In genomic region chr11:121596195-121597145, GRCh38 we compare ENCODE assay signal across 13 cellular contexts.
DNase-seq lines count a peak whose midpoint lies in the region; ATAC-seq and TF ChIP-seq lines count a peak whose summit lies in the region.
"Had no signal": no experiment of that assay in that cellular context is flagged by ENCODE, and none has a peak within 500 bp of the region (broad histone marks: within the 10 kb centered on the region; RNA-seq: fewer than 3 reads in every experiment).

No MANE protein-coding gene starts in this region.

- TF ChIP-seq CTCF in Panc1 (IDR thresholded peaks at IDR 0.05) = no peak
- no peak for TF ChIP-seq CTCF in upper lobe of left lung (IDR thresholded peaks at IDR 0.05)
- no peak for TF ChIP-seq CTCF in spleen (IDR thresholded peaks at IDR 0.05 in 8 of 11, conservative IDR thresholded peaks at IDR 0.05 in 3 of 11)

- H3K27me3 Mint-ChIP-seq in activated naive CD4-positive, alpha-beta T cell treated with anti-CD3 and anti-CD28 coated beads for 36 hours (ENCODE audit: low read depth) = no peaks in the 10 kb centered on the region
- H3K27me3 Mint-ChIP-seq: stimulated activated naive CD8-positive, alpha-beta T cell treated with anti-CD3 and anti-CD28 coated beads, Interleukin-15, Interleukin-2, amounts not matched to agents 100 ng/mL and 50 ng/mL, for 24 hours had no signal

- intact Hi-C loops in activated naive CD4-positive, alpha-beta T cell treated with anti-CD3 and anti-CD28 coated beads for 36 hours (cut with micrococcal nuclease) = no loop called here
- intact Hi-C loops in Panc1 (cut with micrococcal nuclease; ENCODE audit: unreplicated experiment) (no loop called here), spleen (cut with DNase I; ENCODE audit: low total_unique reads) (no loop called here)

- CTCF ChIA-PET in activated naive CD4-positive, alpha-beta T cell treated with anti-CD3 and anti-CD28 coated beads for 36 hours (lab: Charles Lee) = no interaction called here
- CTCF ChIA-PET in Panc1 (lab: Charles Lee) = no interaction called here

- ATAC-seq in Panc1 (peak; percentile 61), upper lobe of left lung (ENCODE audit: low FRiP score in 2 of 2) (peak; percentile 21 to 25), GM21576 (IDR thresholded peaks at IDR 0.05; ENCODE audit: unreplicated experiment) (no peak)

- H3K4me3 Mint-ChIP-seq in activated naive CD4-positive, alpha-beta T cell treated with anti-CD3 and anti-CD28 coated beads for 36 hours = no peak overlapping the region
- H3K4me3 Mint-ChIP-seq: stimulated activated naive CD8-positive, alpha-beta T cell treated with anti-CD3 and anti-CD28 coated beads, Interleukin-15, Interleukin-2, amounts not matched to agents 100 ng/mL and 50 ng/mL, for 24 hours had no signal

- H3K36me3 ChIP-seq in Panc1 (ENCODE audit: control insufficient read depth, insufficient read depth, low read length) (no peaks in the 10 kb centered on the region; the same call in 1 of the 2 replicates), upper lobe of left lung (peaks cover 0 to 11% (median 0%) of the 10 kb centered on the region in 4 donors), spleen (peaks cover 0 to 94% (median 55%) of the 10 kb centered on the region in 6 donors)

- in situ Hi-C loops in Panc1 (cut with HindIII; ENCODE audit: low pct_unique_long_range_greater_than_20kb, low sequenced_read_pairs) = no loop called here

- H3K36me3 Mint-ChIP-seq in activated naive CD4-positive, alpha-beta T cell treated with anti-CD3 and anti-CD28 coated beads for 36 hours (ENCODE audit: low read depth) = peaks cover 42% of the 10 kb centered on the region

- peaks cover 12% of the 10 kb centered on the region for H3K4me1 Mint-ChIP-seq in activated naive CD4-positive, alpha-beta T cell treated with anti-CD3 and anti-CD28 coated beads for 36 hours (ENCODE audit: low read depth)

- DNase-seq in activated naive CD4-positive, alpha-beta T cell treated with anti-CD3 and anti-CD28 coated beads for 36 hours = no peak
- DNase-seq in activated naive CD4-positive, alpha-beta T cell (lab: John Stamatoyannopoulos, UW) = no peak
- DNase-seq in Panc1 (ENCODE audit: low read depth, low spot score) = no peak
- peak; percentile 48 for DNase-seq in fibroblast of peridontal ligament (ENCODE audit: extremely low read depth)
- DNase-seq in upper lobe of left lung = peak in 1 of 2 donors; percentile 45
- DNase-seq in NCI-H345 treated with DMSO at 0.1 percent for 48 hours (lab: John Stamatoyannopoulos, UW; ENCODE audit: unreplicated experiment) = no peak
- no peak for DNase-seq in spleen
- DNase-seq: activated naive CD4-positive, alpha-beta T cell treated with anti-CD3 and anti-CD28 coated beads, Interleukin-2, amount 50 U/mL, for 16 hours; NCI-H2227 treated with DMSO at 0.1 percent for 48 hours had no signal

- H3K4me3 ChIP-seq in Panc1 (ENCODE audit: low read depth in 2 of 2, low read length in 2 of 2) (no peak overlapping the region), upper lobe of left lung (no peak overlapping the region), spleen (no peak overlapping the region)
- H3K4me3 ChIP-seq: right lobe of liver had no signal

- TF ChIP-seq POLR2A in upper lobe of left lung (IDR thresholded peaks at IDR 0.05) (no peak), spleen (IDR thresholded peaks at IDR 0.05) (no peak)

- H3K27ac ChIP-seq in Panc1 (ENCODE audit: low read length) (no peak overlapping the region), upper lobe of left lung (no peak overlapping the region), spleen (no peak overlapping the region)
- H3K27ac ChIP-seq: 22Rv1 had no signal

- no TSS peak for BruUV-seq in Panc1 (replicated peaks; lab: Mats Ljungman, UMichigan)

- H3K9me3 Mint-ChIP-seq in activated naive CD4-positive, alpha-beta T cell treated with anti-CD3 and anti-CD28 coated beads for 36 hours = no peaks in the 10 kb centered on the region
- H3K9me3 Mint-ChIP-seq: stimulated activated naive CD8-positive, alpha-beta T cell treated with anti-CD3 and anti-CD28 coated beads, Interleukin-15, Interleukin-2, amounts not matched to agents 100 ng/mL and 50 ng/mL, for 24 hours had no signal

- H3K9me3 ChIP-seq in Panc1 (ENCODE audit: control insufficient read depth, insufficient read depth, low read depth, low read length) (no peaks in the 10 kb centered on the region), upper lobe of left lung (no peaks in the 10 kb centered on the region), spleen (no peaks in the 10 kb centered on the region)
- H3K9me3 ChIP-seq: right lobe of liver had no signal

- POLR2A ChIA-PET in Panc1 (lab: Charles Lee) = no interaction called here

- 87 to 91% methylated on average over 16 to 19 of the region's 19 CpGs for WGBS in upper lobe of left lung, 2 donors
- WGBS in spleen, 5 donors = 83 to 95% (median 90%) methylated on average over 19 of the region's 19 CpGs

- H3K4me1 ChIP-seq in Panc1 (ENCODE audit: control insufficient read depth, insufficient read depth, low read length) (0 out of 2 replicates have a peak, but pooled peaks cover 7% of the 10 kb centered on the region), upper lobe of left lung (peaks cover 0 to 10% (median 6%) of the 10 kb centered on the region in 4 donors), spleen (peaks cover 0 to 2% (median under 1%) of the 10 kb centered on the region in 6 donors)

- TF ChIP-seq EP300 in upper lobe of left lung (IDR thresholded peaks at IDR 0.05) = no peak

- H3K27me3 ChIP-seq in Panc1 (ENCODE audit: control insufficient read depth, insufficient read depth, low read length) (no peaks in the 10 kb centered on the region), upper lobe of left lung (no peaks in the 10 kb centered on the region), spleen (replicated peaks in 1 of 7) (no peaks in the 10 kb centered on the region)
- H3K27me3 ChIP-seq: right lobe of liver had no signal

- H3K27ac Mint-ChIP-seq in activated naive CD4-positive, alpha-beta T cell treated with anti-CD3 and anti-CD28 coated beads for 36 hours = peak overlapping the region; percentile 12
- H3K27ac Mint-ChIP-seq: stimulated activated naive CD8-positive, alpha-beta T cell treated with anti-CD3 and anti-CD28 coated beads, Interleukin-15, Interleukin-2, amounts not matched to agents 100 ng/mL and 50 ng/mL, for 24 hours had no signal
